Comparison of ENCODE assay signal across 28 cellular contexts in genomic region chr19:55091955-55092354, GRCh38. TPM values are rescaled to one million over a fixed set of nuclear protein-coding genes. Genes with fewer than 3 reads are reported as not detected.
DNase-seq lines count a peak whose midpoint lies in the region; ATAC-seq, FAIRE-seq and TF ChIP-seq lines count a peak whose summit lies in the region.
"Had no signal": no experiment of that assay in that cellular context is flagged by ENCODE, and none has a peak within 500 bp of the region (broad histone marks: within the 10 kb centered on the region; RNA-seq: fewer than 3 reads in every experiment).

No MANE protein-coding gene starts in this region.

- no peaks in the 10 kb centered on the region for H3K27me3 ChIP-seq in K562 (ENCODE audit: control insufficient read depth in 2 of 2, insufficient read depth in 2 of 2, low read length in 2 of 2)
- H3K27me3 ChIP-seq in testis, result no peaks in the 10 kb centered on the region
- H3K27me3 ChIP-seq: uterus had no signal

- no peaks in the 10 kb centered on the region for H3K79me2 ChIP-seq in K562 (ENCODE audit: control insufficient read depth, insufficient read depth, low read length)

- no peak for TF ChIP-seq POLR2A in K562 (conservative IDR thresholded peaks at IDR 0.05)
- no peak for TF ChIP-seq POLR2A in testis (IDR thresholded peaks at IDR 0.05)

- no peak overlapping the region for H2AFZ ChIP-seq in K562 (ENCODE audit: low read depth, low read length)

- no peaks in the 10 kb centered on the region for H3K9me3 ChIP-seq in K562 (replicated peaks; ENCODE audit: control insufficient read depth, insufficient read depth, low read depth, low read length)
- no peaks in the 10 kb centered on the region for H3K9me3 ChIP-seq in iPS-18c (ENCODE audit: control insufficient read depth, insufficient read depth, low read length)
- no peaks in the 10 kb centered on the region for H3K9me3 ChIP-seq in testis
- H3K9me3 ChIP-seq: thoracic aorta, uterus had no signal

- intact Hi-C loops in K562 (cut with micrococcal nuclease) (no loop called here), testis (cut with DNase I; ENCODE audit: low total_unique reads) (no loop called here)

- TF ChIP-seq EP300 in K562 (IDR thresholded peaks at IDR 0.05; ENCODE audit: low read length), result no peak

- H3K9me1 ChIP-seq in K562 (ENCODE audit: control insufficient read depth, insufficient read depth, low read length), result no peaks in the 10 kb centered on the region

- H3K4me3 ChIP-seq in K562, result no peak overlapping the region
- peak overlapping the region; percentile 63 for H3K4me3 ChIP-seq in iPS-18c (ENCODE audit: insufficient read depth, low read depth, low read length)
- H3K4me3 ChIP-seq in testis, result no peak overlapping the region
- H3K4me3 ChIP-seq: thoracic aorta, uterus had no signal

- H4K20me1 ChIP-seq in K562 (replicated peaks; ENCODE audit: control insufficient read depth, insufficient read depth, low read length), result peaks cover 4% of the 10 kb centered on the region; the same call in 1 of the 2 replicates

- no peak for TF ChIP-seq CTCF in K562 (IDR thresholded peaks at IDR 0.05 in 2 of 3, conservative IDR thresholded peaks at IDR 0.05 in 1 of 3; ENCODE audit: insufficient read depth in 2 of 3, low read depth in 1 of 3, low read length in 3 of 3)
- TF ChIP-seq CTCF in testis (IDR thresholded peaks at IDR 0.05), result no peak

- H3K4me1 ChIP-seq in K562 (replicated peaks in 1 of 2; ENCODE audit: control insufficient read depth in 2 of 2, insufficient read depth in 2 of 2, low read length in 2 of 2) (peaks cover 0 to 59% of the 10 kb centered on the region in 2 experiments; a peak in 3 of 5 replicates), testis (peaks cover 8% of the 10 kb centered on the region)

- H3K9ac ChIP-seq in K562 (ENCODE audit: insufficient read depth in 1 of 2, low read depth in 2 of 2, low read length in 2 of 2), result no peak overlapping the region

- H3K36me3 ChIP-seq in K562 (ENCODE audit: control insufficient read depth, insufficient read depth, low read length) (peaks cover 68% of the 10 kb centered on the region; the same call in 2 of the 3 replicates), testis (ENCODE audit: low read depth, missing control alignments) (no peaks in the 10 kb centered on the region)
- H3K36me3 ChIP-seq: uterus had no signal

- FAIRE-seq in K562 (lab: Jason Lieb, UNC), result no peak
- FAIRE-seq: GM12891, HTR-8/SVneo, TTC549 had no signal

- POLR2A ChIA-PET in K562 (lab: Yijun Ruan, JAX), result no interaction called here

- CTCF ChIA-PET in K562 (lab: Yijun Ruan, JAX; ENCODE audit: low intra/inter-chr PET ratio), result no interaction called here

- ATAC-seq in K562 (peak; percentile 67), GM19351 (IDR thresholded peaks at IDR 0.05; ENCODE audit: unreplicated experiment) (no peak), GM21447 (IDR thresholded peaks at IDR 0.05; ENCODE audit: unreplicated experiment) (no peak)
- ATAC-seq: activated naive CD8-positive, alpha-beta T cell treated with anti-CD3 and anti-CD28 coated beads, Interleukin-2, amount 50 U/mL, for 24 hours; left colon had no signal

- DNase-seq in activated CD4-positive, CD25-positive, alpha-beta regulatory T cell treated with anti-CD3 and anti-CD28 coated beads, Interleukin-2, amount 50 U/mL, for 72 hours, result peak; percentile 34
- no peak for DNase-seq in activated CD4-positive, CD25-positive, alpha-beta regulatory T cell (lab: John Stamatoyannopoulos, UW)
- DNase-seq in K562 (ENCODE audit: extremely low read depth in 1 of 4, low spot score in 3 of 4) (peak; percentile 30 to 79 (median 71)), testis (peak; percentile 21), activated gamma-delta T cell treated with Interleukin-2 at 50 U/mL for 16 hours (no peak)
- DNase-seq: 8988T; activated effector memory CD4-positive, alpha-beta T cell treated with anti-CD3 and anti-CD28 coated beads, Interleukin-2, amount 50 U/mL, for 16 hours; activated naive CD8-positive, alpha-beta T cell treated with anti-CD3 and anti-CD28 coated beads, Interleukin-2, amount 50 U/mL, for 24 hours; activated T-cell treated with anti-CD3 and anti-CD28 coated beads for 4 hours; caudate nucleus; Kasumi-1; left colon; mesenchymal stem cell; MV-4-11; NCI-H146; NCI-H446; nucleus accumbens; stimulated activated naive CD4-positive, alpha-beta T cell treated with Interleukin-2 at 50 U/mL for 16 hours; uterus had no signal

- WGBS in K562 (ENCODE audit: insufficient coverage, low coverage, missing lambda C conversion rate), result 78% methylated on average over 9 of the region's 27 CpGs
- 65 to 71% methylated on average over 8 to 27 of the region's 27 CpGs for WGBS in testis, 2 donors

- no peak overlapping the region for H3K4me2 ChIP-seq in K562 (ENCODE audit: insufficient read depth, low read length)

- in situ Hi-C loops in K562 (cut with MboI), result no loop called here

- no TSS peak for BruUV-seq in K562 (replicated peaks; lab: Mats Ljungman, UMichigan)

- H3K27ac ChIP-seq in K562 (ENCODE audit: extremely low read depth, low read depth, low read length) (no peak overlapping the region), testis (no peak overlapping the region)
- H3K27ac ChIP-seq: thoracic aorta, uterus had no signal

- TF ChIP-seq RAD21 in K562 (CRISPR knock-in tag; conservative IDR thresholded peaks at IDR 0.05 in 1 of 2, IDR thresholded peaks at IDR 0.05 in 1 of 2), result no peak

RNA-seq across cellular contexts. Expression of gene EPS8L1, which starts 16.3 kb away (rescaled TPM):
- total RNA-seq in K562 (2011; cell fraction: chromatin; rRNA removed; ENCODE audit: low replicate concordance), result 21.2 and 53.9 TPM in 2 replicates
- total RNA-seq in K562 (2011; cell fraction: nucleolus; rRNA removed), result 25.4 and 29.5 TPM in 2 replicates
- 24.6 and 30.8 TPM in 2 replicates for total RNA-seq in K562 (2011; cell fraction: nucleoplasm; rRNA removed)
- 18.1 and 21.3 TPM in 2 replicates for total RNA-seq in K562 (2014; rRNA removed)
- 6.8 and 8.0 TPM in 2 replicates for total RNA-seq in K562 (2014; rRNA removed; fragmentation: Illumina TruSeq; extraction: Trizol)
- total RNA-seq in K562 (2015; rRNA removed; fragmentation: Illumina TruSeq; extraction: Trizol), result 9.6 and 11.5 TPM in 2 replicates
- 17.3 and 18.9 TPM in 2 replicates for total RNA-seq in K562 (2021)
- polyA plus RNA-seq in K562 (2011; rRNA removed), result 11.9 and 13.2 TPM in 2 replicates
- 9.1 and 15.2 TPM in 2 replicates for polyA plus RNA-seq in K562 (2011; cell fraction: cytosol; rRNA removed)
- polyA plus RNA-seq in K562 (2011; cell fraction: nucleus; rRNA removed), result 39.1 and 62.6 TPM in 2 replicates
- 22.7 and 23.7 TPM in 2 replicates for polyA plus RNA-seq in K562 (2012)
- polyA plus RNA-seq in K562 (2014; fragmentation: Illumina TruSeq; extraction: Trizol), result 13.5 and 14.0 TPM in 2 replicates
- under 1 TPM; 0.35 to 0.59 TPM for polyA plus RNA-seq in K562 (2014; fragmentation: Nextera tagmentation; extraction: Ambion mirVana)
- 15.9 and 22.1 TPM in 2 replicates for polyA plus RNA-seq in K562 (2014; rRNA removed)
- polyA minus RNA-seq in K562 (2011; rRNA and poly(A)+ RNA removed), result 3.1 and 7.7 TPM in 2 replicates
- polyA minus RNA-seq in K562 (2011; cell fraction: cytosol; rRNA and poly(A)+ RNA removed), result 5.2 and 6.4 TPM in 2 replicates
- 10.0 and 12.8 TPM in 2 replicates for polyA minus RNA-seq in K562 (2011; cell fraction: nucleus; rRNA and poly(A)+ RNA removed)
- total RNA-seq in testis, result 1 to 10 TPM; 3.4 to 3.6 TPM
- 13.3 TPM for polyA plus RNA-seq in testis (ENCODE audit: insufficient read depth, low read depth, low replicate concordance)

RNA-seq across cellular contexts. Expression of gene PPP1R12C, which starts 25.5 kb away (rescaled TPM):
- 103 and 282 TPM in 2 replicates for total RNA-seq in K562 (2011; cell fraction: chromatin; rRNA removed; ENCODE audit: low replicate concordance)
- 185 and 189 TPM in 2 replicates for total RNA-seq in K562 (2011; cell fraction: nucleolus; rRNA removed)
- total RNA-seq in K562 (2011; cell fraction: nucleoplasm; rRNA removed), result 126 and 131 TPM in 2 replicates
- 93.5 and 119 TPM in 2 replicates for total RNA-seq in K562 (2014; rRNA removed)
- total RNA-seq in K562 (2014; rRNA removed; fragmentation: Illumina TruSeq; extraction: Trizol), result 16.3 and 21.9 TPM in 2 replicates
- 54.1 and 54.3 TPM in 2 replicates for total RNA-seq in K562 (2015; rRNA removed; fragmentation: Illumina TruSeq; extraction: Trizol)
- total RNA-seq in K562 (2021), result 89.7 and 110 TPM in 2 replicates
- 31.6 and 39.7 TPM in 2 replicates for polyA plus RNA-seq in K562 (2011; rRNA removed)
- polyA plus RNA-seq in K562 (2011; cell fraction: cytosol; rRNA removed), result 21.4 and 48.7 TPM in 2 replicates
- 238 and 450 TPM in 2 replicates for polyA plus RNA-seq in K562 (2011; cell fraction: nucleus; rRNA removed)
- polyA plus RNA-seq in K562 (2012), result 76.7 and 102 TPM in 2 replicates
- 33.7 and 54.3 TPM in 2 replicates for polyA plus RNA-seq in K562 (2014; fragmentation: Illumina TruSeq; extraction: Trizol)
- polyA plus RNA-seq in K562 (2014; fragmentation: Nextera tagmentation; extraction: Ambion mirVana), result 1 to 10 TPM; 1.8 to 2.7 TPM
- 125 and 136 TPM in 2 replicates for polyA plus RNA-seq in K562 (2014; rRNA removed)
- polyA minus RNA-seq in K562 (2011; rRNA and poly(A)+ RNA removed), result 5.9 and 7.7 TPM in 2 replicates
- 15.9 and 20.8 TPM in 2 replicates for polyA minus RNA-seq in K562 (2011; cell fraction: cytosol; rRNA and poly(A)+ RNA removed)
- polyA minus RNA-seq in K562 (2011; cell fraction: nucleus; rRNA and poly(A)+ RNA removed), result 53.1 and 57.2 TPM in 2 replicates
- total RNA-seq in testis, result 100 to 1,000 TPM; 184 to 206 TPM
- polyA plus RNA-seq in testis (ENCODE audit: insufficient read depth, low read depth, low replicate concordance), result 220 TPM

RNA-seq across cellular contexts. Expression of gene RDH13, which starts 29.0 kb away (rescaled TPM):
- 86.2 and 226 TPM in 2 replicates for total RNA-seq in K562 (2011; cell fraction: chromatin; rRNA removed; ENCODE audit: low replicate concordance)
- 132 and 156 TPM in 2 replicates for total RNA-seq in K562 (2011; cell fraction: nucleolus; rRNA removed)
- 101 and 114 TPM in 2 replicates for total RNA-seq in K562 (2011; cell fraction: nucleoplasm; rRNA removed)
- total RNA-seq in K562 (2014; rRNA removed), result 63.2 and 78.7 TPM in 2 replicates
- total RNA-seq in K562 (2014; rRNA removed; fragmentation: Illumina TruSeq; extraction: Trizol), result 25.8 and 29.2 TPM in 2 replicates
- 41.9 and 43.3 TPM in 2 replicates for total RNA-seq in K562 (2015; rRNA removed; fragmentation: Illumina TruSeq; extraction: Trizol)
- total RNA-seq in K562 (2021), result 65.7 and 70.3 TPM in 2 replicates
- 23.3 and 28.6 TPM in 2 replicates for polyA plus RNA-seq in K562 (2011; rRNA removed)
- polyA plus RNA-seq in K562 (2011; cell fraction: cytosol; rRNA removed), result 19.8 and 50.7 TPM in 2 replicates
- 75.3 and 114 TPM in 2 replicates for polyA plus RNA-seq in K562 (2011; cell fraction: nucleus; rRNA removed)
- 36.1 and 51.9 TPM in 2 replicates for polyA plus RNA-seq in K562 (2012)
- polyA plus RNA-seq in K562 (2014; fragmentation: Illumina TruSeq; extraction: Trizol), result 39.5 and 44.9 TPM in 2 replicates
- 1 to 10 TPM; 7.5 to 9.8 TPM for polyA plus RNA-seq in K562 (2014; fragmentation: Nextera tagmentation; extraction: Ambion mirVana)
- 51.2 and 53.8 TPM in 2 replicates for polyA plus RNA-seq in K562 (2014; rRNA removed)
- 19.9 and 43.3 TPM in 2 replicates for polyA minus RNA-seq in K562 (2011; rRNA and poly(A)+ RNA removed)
- 18.3 and 33.0 TPM in 2 replicates for polyA minus RNA-seq in K562 (2011; cell fraction: cytosol; rRNA and poly(A)+ RNA removed)
- polyA minus RNA-seq in K562 (2011; cell fraction: nucleus; rRNA and poly(A)+ RNA removed), result 32.5 and 38.9 TPM in 2 replicates
- total RNA-seq in testis, result 10 to 100 TPM; 22.5 to 24.3 TPM
- polyA plus RNA-seq in testis (ENCODE audit: insufficient read depth, low read depth, low replicate concordance), result 13.9 TPM

RNA-seq across cellular contexts. Expression of gene GP6, which starts 53.9 kb away (rescaled TPM):
- 21.2 and 44.5 TPM in 2 replicates for total RNA-seq in K562 (2011; cell fraction: chromatin; rRNA removed; ENCODE audit: low replicate concordance)
- 22.6 and 39.5 TPM in 2 replicates for total RNA-seq in K562 (2011; cell fraction: nucleolus; rRNA removed)
- 29.0 and 50.9 TPM in 2 replicates for total RNA-seq in K562 (2011; cell fraction: nucleoplasm; rRNA removed)
- total RNA-seq in K562 (2014; rRNA removed), result 9.7 and 14.7 TPM in 2 replicates
- total RNA-seq in K562 (2014; rRNA removed; fragmentation: Illumina TruSeq; extraction: Trizol), result 5.7 and 7.3 TPM in 2 replicates
- total RNA-seq in K562 (2015; rRNA removed; fragmentation: Illumina TruSeq; extraction: Trizol), result 3.1 and 3.2 TPM in 2 replicates
- 13.8 and 21.1 TPM in 2 replicates for total RNA-seq in K562 (2021)
- 4.6 and 15.8 TPM in 2 replicates for polyA plus RNA-seq in K562 (2011; rRNA removed)
- 4.3 and 28.1 TPM in 2 replicates for polyA plus RNA-seq in K562 (2011; cell fraction: cytosol; rRNA removed)
- 3.8 and 33.4 TPM in 2 replicates for polyA plus RNA-seq in K562 (2011; cell fraction: nucleus; rRNA removed)
- 6.4 and 10.7 TPM in 2 replicates for polyA plus RNA-seq in K562 (2012)
- polyA plus RNA-seq in K562 (2014; fragmentation: Illumina TruSeq; extraction: Trizol), result 19.6 and 26.5 TPM in 2 replicates
- 1 to 10 TPM; 5.4 to 5.7 TPM for polyA plus RNA-seq in K562 (2014; fragmentation: Nextera tagmentation; extraction: Ambion mirVana)
- polyA plus RNA-seq in K562 (2014; rRNA removed), result 12.4 and 17.5 TPM in 2 replicates
- polyA minus RNA-seq in K562 (2011; rRNA and poly(A)+ RNA removed), result 1.9 and 8.0 TPM in 2 replicates
- 3.7 and 9.2 TPM in 2 replicates for polyA minus RNA-seq in K562 (2011; cell fraction: cytosol; rRNA and poly(A)+ RNA removed)
- polyA minus RNA-seq in K562 (2011; cell fraction: nucleus; rRNA and poly(A)+ RNA removed), result 1.9 and 6.6 TPM in 2 replicates
- 1 to 10 TPM; 1.1 to 3.2 TPM for total RNA-seq in testis
- polyA plus RNA-seq in testis (ENCODE audit: insufficient read depth, low read depth, low replicate concordance), result 5.3 TPM
- total RNA-seq: fibroblast of lung, H4, thoracic aorta had no signal
- polyA plus RNA-seq: fibroblast of lung had no signal

RNA-seq across cellular contexts. Expression of gene TNNT1, which starts 57.1 kb away (rescaled TPM):
- 33.1 and 49.0 TPM in 2 replicates for total RNA-seq in K562 (2011; cell fraction: chromatin; rRNA removed; ENCODE audit: low replicate concordance)
- total RNA-seq in K562 (2011; cell fraction: nucleolus; rRNA removed), result 39.5 and 44.5 TPM in 2 replicates
- 49.1 and 49.5 TPM in 2 replicates for total RNA-seq in K562 (2011; cell fraction: nucleoplasm; rRNA removed)
- total RNA-seq in K562 (2014; rRNA removed) (366 and 390 TPM in 2 replicates), K562 (2014; rRNA removed; fragmentation: Illumina TruSeq; extraction: Trizol) (114 and 159 TPM in 2 replicates), K562 (2015; rRNA removed; fragmentation: Illumina TruSeq; extraction: Trizol) (244 and 252 TPM in 2 replicates), K562 (2021) (207 and 227 TPM in 2 replicates), testis (10 to 100 TPM; 13.0 to 14.5 TPM)
- polyA plus RNA-seq in K562 (2011; rRNA removed) (177 and 189 TPM in 2 replicates), K562 (2014; fragmentation: Illumina TruSeq; extraction: Trizol) (224 and 227 TPM in 2 replicates), K562 (2014; fragmentation: Nextera tagmentation; extraction: Ambion mirVana) (10 to 100 TPM; 31.8 to 43.6 TPM), K562 (2014; rRNA removed) (324 and 325 TPM in 2 replicates), testis (ENCODE audit: insufficient read depth, low read depth, low replicate concordance) (84.0 TPM)
- 173 and 189 TPM in 2 replicates for polyA plus RNA-seq in K562 (2011; cell fraction: cytosol; rRNA removed)
- 99.4 and 117 TPM in 2 replicates for polyA plus RNA-seq in K562 (2011; cell fraction: nucleus; rRNA removed)
- 276 and 308 TPM in 2 replicates for polyA plus RNA-seq in K562 (2012)
- 86.4 and 93.6 TPM in 2 replicates for polyA minus RNA-seq in K562 (2011; rRNA and poly(A)+ RNA removed)
- polyA minus RNA-seq in K562 (2011; cell fraction: cytosol; rRNA and poly(A)+ RNA removed), result 45.8 and 53.1 TPM in 2 replicates
- polyA minus RNA-seq in K562 (2011; cell fraction: nucleus; rRNA and poly(A)+ RNA removed), result 24.5 and 35.7 TPM in 2 replicates
- total RNA-seq: thoracic aorta had no signal

Comparison
In these comparisons a context has a peak if more than half of its experiments do, and no peak if none do; other contexts are left out.
1. DNase-seq: peak in activated CD4-positive, CD25-positive, alpha-beta regulatory T cell treated with anti-CD3 and anti-CD28 coated beads, Interleukin-2, amount 50 U/mL, for 72 hours (single experiment), K562 (4 of 4) and testis (single experiment); none in activated CD4-positive, CD25-positive, alpha-beta regulatory T cell (0 of 4) and activated gamma-delta T cell treated with Interleukin-2 at 50 U/mL for 16 hours (single experiment).